In genomic region chr12:56271031-56271430, GRCh38 we compare ENCODE assay signal across 9 cellular contexts. TPM values are rescaled to one million over a fixed set of nuclear protein-coding genes. Genes with fewer than 3 reads are reported as not detected.
DNase-seq lines count a peak whose midpoint lies in the region; ATAC-seq and FAIRE-seq lines count a peak whose summit lies in the region.
"Had no signal": no experiment of that assay in that cellular context is flagged by ENCODE, and none has a peak within 500 bp of the region (broad histone marks: within the 10 kb centered on the region; RNA-seq: fewer than 3 reads in every experiment).

No MANE protein-coding gene starts in this region.

- 10 to 31% (median 11%) methylated on average over 1 of the region's 1 CpG for WGBS in small intestine, 3 donors

- no peaks in the 10 kb centered on the region for H3K27me3 ChIP-seq in small intestine (ENCODE audit: control insufficient read depth in 2 of 2, insufficient read depth in 2 of 2, low read length in 2 of 2)

- no peak for FAIRE-seq in small intestine (lab: Jason Lieb, UNC)

- DNase-seq in SIG-M5 treated with dmso at 0.1 percent for 504 hours (lab: John Stamatoyannopoulos, UW; ENCODE audit: unreplicated experiment) (peak; percentile 60), SIG-M5 (lab: John Stamatoyannopoulos, UW) (no peak), NCI-H226 (peak; percentile 29), fibroblast of gingiva (ENCODE audit: low read depth) (peak; percentile 13), small intestine (peak; percentile 28)
- DNase-seq: NCI-H526 treated with DMSO at 0.1 percent for 48 hours had no signal

- H3K4me1 ChIP-seq in small intestine (ENCODE audit: control insufficient read depth in 2 of 2, insufficient read depth in 1 of 2, low read depth in 1 of 2, low read length in 1 of 2), result peaks cover 0 to 5% of the 10 kb centered on the region in 2 donors

- no peaks in the 10 kb centered on the region for H3K9me3 ChIP-seq in small intestine (ENCODE audit: control insufficient read depth, low read depth)

- no peak overlapping the region for H3K4me3 ChIP-seq in small intestine (ENCODE audit: low read depth in 1 of 2, low read length in 2 of 2)

- H3K36me3 ChIP-seq in small intestine (ENCODE audit: control insufficient read depth in 2 of 2, insufficient read depth in 2 of 2, low read length in 2 of 2), result peaks cover 13 to 23% of the 10 kb centered on the region in 2 donors

- no peak overlapping the region for H3K27ac ChIP-seq in small intestine (ENCODE audit: low read depth in 1 of 2, low read length in 1 of 2)

- ATAC-seq in GM21360 (IDR thresholded peaks at IDR 0.05; ENCODE audit: unreplicated experiment) (no peak), HG03135 (IDR thresholded peaks at IDR 0.05; ENCODE audit: unreplicated experiment) (no peak), GM19455 (IDR thresholded peaks at IDR 0.05; ENCODE audit: unreplicated experiment) (no peak)

RNA-seq across cellular contexts. Expression of gene COQ10A, which starts 4.3 kb away (rescaled TPM):
- polyA plus RNA-seq in small intestine, result 10 to 100 TPM in 1 of 3 donors, 1 to 10 TPM in 2; 5.4 to 10.5 (median 5.6) TPM

RNA-seq across cellular contexts. Expression of gene ANKRD52, which starts 12.8 kb away (rescaled TPM):
- polyA plus RNA-seq in small intestine, result 10 to 100 TPM in 1 of 3 donors, 1 to 10 TPM in 2; 5.1 to 13.0 (median 7.6) TPM

RNA-seq across cellular contexts. Expression of gene CS, which starts 29.1 kb away (rescaled TPM):
- 100 to 1,000 TPM in 2 of 3 donors, 10 to 100 TPM in 1; 94.6 to 123 (median 112) TPM for polyA plus RNA-seq in small intestine

RNA-seq across cellular contexts. Expression of gene SLC39A5, which starts 41.2 kb away (rescaled TPM):
- polyA plus RNA-seq in small intestine, result 100 to 1,000 TPM; 178 to 425 (median 309) TPM

RNA-seq across cellular contexts. Expression of gene CNPY2, which starts 44.8 kb away (rescaled TPM):
- polyA plus RNA-seq in small intestine, result 100 to 1,000 TPM in 2 of 3 donors, 10 to 100 TPM in 1; 80.0 to 156 (median 112) TPM
